Comparison of ENCODE assay signal across 15 cellular contexts in the genomic region with DNA sequence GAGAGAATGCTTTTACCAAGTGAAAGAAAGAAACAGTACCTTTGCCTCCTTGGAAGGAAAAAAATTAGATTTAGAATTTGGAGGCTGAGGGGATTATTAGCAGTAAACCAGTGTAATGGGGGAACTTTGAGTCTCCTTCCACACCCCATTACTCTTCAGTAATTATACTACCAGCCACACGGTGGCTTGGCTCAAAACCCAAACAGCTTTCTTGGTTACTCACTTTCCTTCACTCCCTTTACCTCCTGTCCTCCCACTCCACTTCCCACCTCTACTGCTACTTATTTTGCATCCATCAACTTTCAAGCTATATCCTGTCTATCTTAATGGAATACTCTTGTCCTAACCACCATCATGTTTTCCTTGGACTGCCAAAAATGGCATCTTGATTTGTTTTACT.
A peak's percentile ranks its signal among the peaks of the same experiment; 100 is the strongest.
DNase-seq lines count a peak whose midpoint lies in the region; ATAC-seq, FAIRE-seq and TF ChIP-seq lines count a peak whose summit lies in the region.
"Had no signal": no experiment of that assay in that cellular context is flagged by ENCODE, and none has a peak within 500 bp of the region (broad histone marks: within the 10 kb centered on the region; RNA-seq: fewer than 3 reads in every experiment).

No MANE protein-coding gene starts in this region.

- H3K4me2 ChIP-seq in GM12878 (ENCODE audit: control insufficient read depth, insufficient read depth): no peak overlapping the region
- H3K4me2 ChIP-seq in osteoblast (ENCODE audit: insufficient read depth, low read length): no peak overlapping the region

- intact Hi-C loops in GM12878 (cut with micrococcal nuclease; ENCODE audit: unreplicated experiment): no loop called here

- H3K4me1 ChIP-seq in GM12878 (ENCODE audit: control insufficient read depth, insufficient read depth, low read length) (no peaks in the 10 kb centered on the region), osteoblast (ENCODE audit: insufficient read depth, low read length) (no peaks in the 10 kb centered on the region)
- H3K4me1 ChIP-seq: SJSA1, testis had no signal

- TF ChIP-seq CTCF in GM12878 (IDR thresholded peaks at IDR 0.05 in 2 of 3, conservative IDR thresholded peaks at IDR 0.05 in 1 of 3; ENCODE audit: control insufficient read depth in 2 of 3, extremely low read depth in 1 of 3, insufficient read depth in 1 of 3, low read depth in 3 of 3, low read length in 3 of 3) (peak in 1 of 3 experiments; percentile 1; a peak in 2 of 6 replicates), osteoblast (IDR thresholded peaks at IDR 0.05; ENCODE audit: extremely low read depth, low read depth, low read length) (no peak)

- TF ChIP-seq RAD21 in GM12878 (IDR thresholded peaks at IDR 0.05; ENCODE audit: insufficient read depth, low read depth, low read length): no peak

- FAIRE-seq in GM12878 (lab: Jason Lieb, UNC): no peak
- FAIRE-seq: colon had no signal

- CTCF ChIA-PET in GM12878 (lab: Yijun Ruan, JAX): interaction anchor here (0.6 to 2.7 kb wide), 4 partner anchors 53 to 140 kb away, joined by 3 to 14 read pairs (median 4); no protein-coding TSS in a partner anchor

- 0% methylated on average over 1 of the region's 1 CpG for WGBS in GM12878 (ENCODE audit: insufficient coverage, insufficient replicate concordance, low lambda C conversion rate, missing lambda C conversion rate)

- H3K4me3 ChIP-seq in GM12878: no peak overlapping the region
- H3K4me3 ChIP-seq in osteoblast (ENCODE audit: insufficient read depth, low read length): no peak overlapping the region
- H3K4me3 ChIP-seq: SJSA1, testis had no signal

- no peak for TF ChIP-seq POLR2A in GM12878 (IDR thresholded peaks at IDR 0.05; ENCODE audit: low read depth, low read length)

- POLR2A ChIA-PET in GM12878 (lab: Charles Lee): no interaction called here

- RAD21 ChIA-PET in GM12878 (lab: Charles Lee; ENCODE audit: unreplicated experiment): interaction anchor here (1.1 kb wide), 1 partner anchor 100 kb away, joined by 3 read pairs; no protein-coding TSS in a partner anchor

- no peaks in the 10 kb centered on the region for H3K79me2 ChIP-seq in GM12878 (ENCODE audit: control insufficient read depth, insufficient read depth, low read length)
- H3K79me2 ChIP-seq in osteoblast (ENCODE audit: insufficient read depth, low read length): no peaks in the 10 kb centered on the region

- ATAC-seq in GM19351 (IDR thresholded peaks at IDR 0.05; ENCODE audit: unreplicated experiment) (peak; percentile 64), HG03442 (IDR thresholded peaks at IDR 0.05; ENCODE audit: unreplicated experiment) (peak; percentile 54), GM12878 (peak; percentile 87)
- ATAC-seq: natural killer cell had no signal

- DNase-seq in GM12878 (ENCODE audit: low read depth, low spot score) (no peak), osteoblast (ENCODE audit: insufficient read length, low spot score, missing footprints) (peak; percentile 8), NCI-H526 treated with DMSO at 0.1 percent for 48 hours (lab: John Stamatoyannopoulos, UW) (no peak), KG1 (lab: John Stamatoyannopoulos, UW) (no peak), 8988T (no peak)
- DNase-seq: activated CD8-positive, alpha-beta memory T cell treated with anti-CD3 and anti-CD28 coated beads for 24 hours; activated effector memory CD4-positive, alpha-beta T cell treated with Interleukin-2 at 50 U/mL for 16 hours; anterior cingulate cortex; GOT3; natural killer cell; testis had no signal

- H3K27ac ChIP-seq in GM12878 (ENCODE audit: control insufficient read depth, insufficient read depth) (no peak overlapping the region), osteoblast (ENCODE audit: low read depth, low read length) (no peak overlapping the region)
- H3K27ac ChIP-seq: SJSA1, testis had no signal

- no peaks in the 10 kb centered on the region for H3K36me3 ChIP-seq in GM12878 (ENCODE audit: control insufficient read depth in 2 of 2, insufficient read depth in 2 of 2, low read length in 1 of 2)
- no peaks in the 10 kb centered on the region for H3K36me3 ChIP-seq in osteoblast (ENCODE audit: insufficient read depth, low read length)
- H3K36me3 ChIP-seq: SJSA1 had no signal

- SMC1A ChIA-PET in GM12878 (lab: Charles Lee; ENCODE audit: uncharacterized antibody, unreplicated experiment): interaction anchor here (0.7 to 1.6 kb wide), 2 partner anchors 61 to 139 kb away, joined by 4 to 5 read pairs; no protein-coding TSS in a partner anchor

- no peak overlapping the region for H3K9ac ChIP-seq in GM12878 (ENCODE audit: control insufficient read depth, insufficient read depth, low read length)

- H2AFZ ChIP-seq in GM12878 (ENCODE audit: control insufficient read depth, low read depth, low read length) (no peak overlapping the region), osteoblast (ENCODE audit: low read length) (no peak overlapping the region)

- no TSS peak for BruUV-seq in GM12878 (replicated peaks; lab: Mats Ljungman, UMichigan)

- TF ChIP-seq EP300 in GM12878 (IDR thresholded peaks at IDR 0.05; ENCODE audit: borderline replicate concordance in 1 of 2, control insufficient read depth in 1 of 2, low read depth in 2 of 2, low read length in 2 of 2): no peak

- H4K20me1 ChIP-seq in GM12878 (ENCODE audit: control insufficient read depth, insufficient read depth) (no peaks in the 10 kb centered on the region), osteoblast (ENCODE audit: insufficient read depth, low read length) (no peaks in the 10 kb centered on the region)

- no peaks in the 10 kb centered on the region for H3K9me3 ChIP-seq in GM12878 (replicated peaks; ENCODE audit: control insufficient read depth, insufficient read depth, low read length)
- H3K9me3 ChIP-seq in osteoblast (ENCODE audit: low read depth, low read length): no peaks in the 10 kb centered on the region
- H3K9me3 ChIP-seq: SJSA1, testis had no signal

- H3K27me3 ChIP-seq in GM12878 (replicated peaks in 1 of 2; ENCODE audit: control insufficient read depth in 2 of 2, insufficient read depth in 2 of 2, low read length in 1 of 2) (no peaks in the 10 kb centered on the region), osteoblast (ENCODE audit: insufficient read depth, low read length) (no peaks in the 10 kb centered on the region)
- H3K27me3 ChIP-seq: SJSA1, testis had no signal

- in situ Hi-C loops in GM12878 (cut with MboI): no loop called here

TF ChIP-seq in GM12878, 131 proteins besides CTCF, POLR2A, EP300 and RAD21:
- TF ChIP-seq, protein P1, sequence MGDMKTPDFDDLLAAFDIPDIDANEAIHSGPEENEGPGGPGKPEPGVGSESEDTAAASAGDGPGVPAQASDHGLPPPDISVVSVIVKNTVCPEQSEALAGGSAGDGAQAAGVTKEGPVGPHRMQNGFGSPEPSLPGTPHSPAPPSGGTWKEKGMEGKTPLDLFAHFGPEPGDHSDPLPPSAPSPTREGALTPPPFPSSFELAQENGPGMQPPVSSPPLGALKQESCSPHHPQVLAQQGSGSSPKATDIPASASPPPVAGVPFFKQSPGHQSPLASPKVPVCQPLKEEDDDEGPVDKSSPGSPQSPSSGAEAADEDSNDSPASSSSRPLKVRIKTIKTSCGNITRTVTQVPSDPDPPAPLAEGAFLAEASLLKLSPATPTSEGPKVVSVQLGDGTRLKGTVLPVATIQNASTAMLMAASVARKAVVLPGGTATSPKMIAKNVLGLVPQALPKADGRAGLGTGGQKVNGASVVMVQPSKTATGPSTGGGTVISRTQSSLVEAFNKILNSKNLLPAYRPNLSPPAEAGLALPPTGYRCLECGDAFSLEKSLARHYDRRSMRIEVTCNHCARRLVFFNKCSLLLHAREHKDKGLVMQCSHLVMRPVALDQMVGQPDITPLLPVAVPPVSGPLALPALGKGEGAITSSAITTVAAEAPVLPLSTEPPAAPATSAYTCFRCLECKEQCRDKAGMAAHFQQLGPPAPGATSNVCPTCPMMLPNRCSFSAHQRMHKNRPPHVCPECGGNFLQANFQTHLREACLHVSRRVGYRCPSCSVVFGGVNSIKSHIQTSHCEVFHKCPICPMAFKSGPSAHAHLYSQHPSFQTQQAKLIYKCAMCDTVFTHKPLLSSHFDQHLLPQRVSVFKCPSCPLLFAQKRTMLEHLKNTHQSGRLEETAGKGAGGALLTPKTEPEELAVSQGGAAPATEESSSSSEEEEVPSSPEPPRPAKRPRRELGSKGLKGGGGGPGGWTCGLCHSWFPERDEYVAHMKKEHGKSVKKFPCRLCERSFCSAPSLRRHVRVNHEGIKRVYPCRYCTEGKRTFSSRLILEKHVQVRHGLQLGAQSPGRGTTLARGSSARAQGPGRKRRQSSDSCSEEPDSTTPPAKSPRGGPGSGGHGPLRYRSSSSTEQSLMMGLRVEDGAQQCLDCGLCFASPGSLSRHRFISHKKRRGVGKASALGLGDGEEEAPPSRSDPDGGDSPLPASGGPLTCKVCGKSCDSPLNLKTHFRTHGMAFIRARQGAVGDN (IDR thresholded peaks at IDR 0.05): no peak
- TF ChIP-seq NBN (IDR thresholded peaks at IDR 0.05): 0 out of 2 replicates have a peak, but pooled peaks have one; percentile 32
TF ChIP-seq in GM12878: peak in this region for 1.
